8 cellular contexts compared by ENCODE assay signal in genomic region chr4:39699676-39700409, GRCh38. TPM values are rescaled to one million over a fixed set of nuclear protein-coding genes. Genes with fewer than 3 reads are reported as not detected.
DNase-seq lines count a peak whose midpoint lies in the region; ATAC-seq and TF ChIP-seq lines count a peak whose summit lies in the region.

No MANE protein-coding gene starts in this region.

- H3K4me3 ChIP-seq in skeletal muscle tissue (ENCODE audit: low read length in 3 of 3) (peak overlapping the region; percentile 50 to 97 (median 92)), testis (no peak overlapping the region)

- H3K27me3 ChIP-seq in skeletal muscle tissue (ENCODE audit: control insufficient read depth in 3 of 3, insufficient read depth in 3 of 3, low read length in 3 of 3) (no peaks in the 10 kb centered on the region), testis (no peaks in the 10 kb centered on the region)

- peak overlapping the region; percentile 57 to 97 (median 96) for H3K9ac ChIP-seq in skeletal muscle tissue (ENCODE audit: low read depth in 1 of 3, low read length in 3 of 3)

- ATAC-seq in HG02884 (IDR thresholded peaks at IDR 0.05; ENCODE audit: unreplicated experiment) = no peak

- TF ChIP-seq CTCF in testis (IDR thresholded peaks at IDR 0.05) = no peak

- H3K4me1 ChIP-seq in skeletal muscle tissue (ENCODE audit: control insufficient read depth in 3 of 3, insufficient read depth in 3 of 3, low read length in 3 of 3) (peaks cover 6 to 19% (median 15%) of the 10 kb centered on the region in 3 donors), testis (peaks cover 6% of the 10 kb centered on the region)

- DNase-seq in NCI-H146 (lab: John Stamatoyannopoulos, UW) (peak; percentile 0), NCI-H146 treated with DMSO at 0.1 percent for 48 hours (lab: John Stamatoyannopoulos, UW; ENCODE audit: unreplicated experiment) (no peak), RPMI7951 (ENCODE audit: low read depth) (peak; percentile 13), erythroblast (lab: John Stamatoyannopoulos, UW) (peak; percentile 85 to 86), NCI-H2081 treated with DMSO at 0.1 percent for 48 hours (lab: John Stamatoyannopoulos, UW) (no peak), testis (no peak)

- no peaks in the 10 kb centered on the region for H3K9me3 ChIP-seq in skeletal muscle tissue (ENCODE audit: control insufficient read depth in 3 of 3, low read length in 3 of 3)
- no peaks in the 10 kb centered on the region for H3K9me3 ChIP-seq in testis

- peak overlapping the region; percentile 95 for H3K27ac ChIP-seq in skeletal muscle tissue (ENCODE audit: low read depth, low read length)
- no peak overlapping the region for H3K27ac ChIP-seq in testis

- intact Hi-C loops in testis (cut with DNase I; ENCODE audit: low total_unique reads) = loop anchor here (5.0 kb wide), 1 partner anchor 277 kb away; the partner anchor contains the start of gene PDS5A

- H3K36me3 ChIP-seq in skeletal muscle tissue (ENCODE audit: control insufficient read depth in 3 of 3, insufficient read depth in 3 of 3, low read length in 3 of 3) = peaks cover 0 to 2% (median 0%) of the 10 kb centered on the region in 3 donors
- H3K36me3 ChIP-seq in testis (ENCODE audit: low read depth, missing control alignments) = no peaks in the 10 kb centered on the region

- 9 to 13% methylated on average over 4 of the region's 4 CpGs for WGBS in testis, 2 donors

- TF ChIP-seq POLR2A in erythroblast (IDR thresholded peaks at IDR 0.05; ENCODE audit: low read length) (no peak), testis (IDR thresholded peaks at IDR 0.05) (no peak)

RNA-seq across cellular contexts. Expression of gene UBE2K, which starts 1.9 kb away (rescaled TPM):
- 13.4 and 23.4 TPM in 2 replicates for total RNA-seq in RPMI7951 (2014; rRNA removed; shearing (Covaris generic))
- total RNA-seq in skeletal muscle tissue = 22.4 TPM
- total RNA-seq in testis = 10 to 100 TPM; 23.0 to 24.3 TPM
- 81.8 TPM for polyA plus RNA-seq in testis (ENCODE audit: insufficient read depth, low read depth, low replicate concordance)

Comparison
In these comparisons a context has a peak if more than half of its experiments do, and no peak if none do; other contexts are left out.
1. DNase-seq: peak in NCI-H146 (single experiment), RPMI7951 (single experiment) and erythroblast (2 of 2); none in NCI-H146 treated with DMSO at 0.1 percent for 48 hours (single experiment), NCI-H2081 treated with DMSO at 0.1 percent for 48 hours (single experiment) and testis (single experiment).
2. H3K4me3 ChIP-seq: peak in skeletal muscle tissue (3 of 3); none in testis (0 of 2).